ENCODE assay signal across 12 cellular contexts in genomic region chr12:28222959-28223662, GRCh38. TPM values are rescaled to one million over a fixed set of nuclear protein-coding genes. Genes with fewer than 3 reads are reported as not detected.
A peak's percentile ranks its signal among the peaks of the same experiment; 100 is the strongest.
DNase-seq lines count a peak whose midpoint lies in the region; ATAC-seq and TF ChIP-seq lines count a peak whose summit lies in the region.
"Had no signal": no experiment of that assay in that cellular context is flagged by ENCODE, and none has a peak within 500 bp of the region (broad histone marks: within the 10 kb centered on the region; RNA-seq: fewer than 3 reads in every experiment).

No MANE protein-coding gene starts in this region.

- H3K27ac ChIP-seq in caudate nucleus (ENCODE audit: low read depth, low read length): no peak overlapping the region
- H3K27ac ChIP-seq: heart right ventricle had no signal

- H3K9me3 Mint-ChIP-seq in activated CD8-positive, alpha-beta T cell treated with anti-CD3 and anti-CD28 coated beads, Interleukin-2, amount 10 ng/mL, durations not matched to agents 7 days and 5 days (ENCODE audit: insufficient read depth): peaks cover 4% of the 10 kb centered on the region

- peaks cover 40% of the 10 kb centered on the region for H3K4me1 Mint-ChIP-seq in activated CD8-positive, alpha-beta T cell treated with anti-CD3 and anti-CD28 coated beads, Interleukin-2, amount 10 ng/mL, durations not matched to agents 7 days and 5 days (ENCODE audit: low read depth)

- intact Hi-C loops in posterior vena cava (cut with DNase I): no loop called here

- peak overlapping the region; percentile 62 for H3K27ac Mint-ChIP-seq in activated CD8-positive, alpha-beta T cell treated with anti-CD3 and anti-CD28 coated beads, Interleukin-2, amount 10 ng/mL, durations not matched to agents 7 days and 5 days

- H3K4me3 Mint-ChIP-seq in activated CD8-positive, alpha-beta T cell treated with anti-CD3 and anti-CD28 coated beads, Interleukin-2, amount 10 ng/mL, durations not matched to agents 7 days and 5 days: peak overlapping the region; percentile 47

- peak; percentile 21 for DNase-seq in GM10248 (ENCODE audit: extremely low spot score)
- peak; percentile 21 for DNase-seq in activated CD8-positive, alpha-beta T cell treated with anti-CD3 and anti-CD28 coated beads, Interleukin-2, amount 10 ng/mL, durations not matched to agents 7 days and 5 days
- DNase-seq in posterior vena cava (ENCODE audit: low spot score): no peak
- DNase-seq in anterior cingulate cortex (lab: John Stamatoyannopoulos, UW): no peak
- no peak for DNase-seq in caudate nucleus (lab: John Stamatoyannopoulos, UW)
- DNase-seq in middle frontal gyrus (ENCODE audit: extremely low spot score, low spot score): no peak
- DNase-seq: DMS153, heart right ventricle, posterior cingulate gyrus had no signal

- POLR2A ChIA-PET in GM10248 (lab: Yijun Ruan, JAX): no interaction called here
- POLR2A ChIA-PET in activated CD8-positive, alpha-beta T cell treated with anti-CD3 and anti-CD28 coated beads, Interleukin-2, amount 10 ng/mL, durations not matched to agents 7 days and 5 days (lab: Charles Lee): interaction anchor here (1.9 kb wide), 1 partner anchor 32 kb away, joined by 10 read pairs; the partner anchor contains the start of gene CCDC91

- peaks cover 20% of the 10 kb centered on the region for H3K36me3 Mint-ChIP-seq in activated CD8-positive, alpha-beta T cell treated with anti-CD3 and anti-CD28 coated beads, Interleukin-2, amount 10 ng/mL, durations not matched to agents 7 days and 5 days (ENCODE audit: low read depth)

- no peaks in the 10 kb centered on the region for H3K27me3 Mint-ChIP-seq in activated CD8-positive, alpha-beta T cell treated with anti-CD3 and anti-CD28 coated beads, Interleukin-2, amount 10 ng/mL, durations not matched to agents 7 days and 5 days (ENCODE audit: low read depth)

- no peak for TF ChIP-seq CTCF in GM10248 (IDR thresholded peaks at IDR 0.05; ENCODE audit: control extremely low read depth, extremely low read depth, low read depth, missing control alignments)

- CTCF ChIA-PET in GM10248 (lab: Yijun Ruan, JAX): interaction anchor here (0.5 to 1.2 kb wide), 2 partner anchors 21 to 75 kb away, joined by 3 read pairs; no protein-coding TSS in a partner anchor
- CTCF ChIA-PET in activated CD8-positive, alpha-beta T cell treated with anti-CD3 and anti-CD28 coated beads, Interleukin-2, amount 10 ng/mL, durations not matched to agents 7 days and 5 days (lab: Charles Lee): no interaction called here

- ATAC-seq in GM19397 (IDR thresholded peaks at IDR 0.05; ENCODE audit: unreplicated experiment) (peak; percentile 88), HG03060 (IDR thresholded peaks at IDR 0.05; ENCODE audit: low read depth, unreplicated experiment) (peak; percentile 89)
- ATAC-seq in activated CD8-positive, alpha-beta T cell treated with anti-CD3 and anti-CD28 coated beads, Interleukin-2, amount 10 ng/mL, durations not matched to agents 7 days and 5 days: peak; percentile 83
- ATAC-seq: heart right ventricle, HepG2 had no signal

RNA-seq across cellular contexts. Expression of gene CCDC91, which starts 32.9 kb away (rescaled TPM):
- total RNA-seq in activated CD8-positive, alpha-beta T cell treated with anti-CD3 and anti-CD28 coated beads, Interleukin-2, amount 10 ng/mL, durations not matched to agents 7 days and 5 days: 10 to 100 TPM; 18.4 to 23.4 TPM
- total RNA-seq in posterior vena cava: 10 to 100 TPM; 37.9 to 40.7 TPM

Comparison
In these comparisons a context has a peak if more than half of its experiments do, and no peak if none do; other contexts are left out.
1. DNase-seq: peak in GM10248 (single experiment) and activated CD8-positive, alpha-beta T cell treated with anti-CD3 and anti-CD28 coated beads, Interleukin-2, amount 10 ng/mL, durations not matched to agents 7 days and 5 days (single experiment); none in posterior vena cava (single experiment), anterior cingulate cortex (0 of 58), caudate nucleus (0 of 61) and middle frontal gyrus (single experiment).
2. Peak in every context shown above with its lines, with median percentiles within 50 percentile points of each other: ATAC-seq.